In genomic region chr1:39076127-39076798, GRCh38 we compare ENCODE assay signal across 13 cellular contexts. TPM values are rescaled to one million over a fixed set of nuclear protein-coding genes. Genes with fewer than 3 reads are reported as not detected.
DNase-seq lines count a peak whose midpoint lies in the region; ATAC-seq and TF ChIP-seq lines count a peak whose summit lies in the region.
"Had no signal": no experiment of that assay in that cellular context is flagged by ENCODE, and none has a peak within 500 bp of the region (broad histone marks: within the 10 kb centered on the region; RNA-seq: fewer than 3 reads in every experiment).

No MANE protein-coding gene starts in this region.

- peaks cover 14% of the 10 kb centered on the region for H3K27me3 Mint-ChIP-seq in activated CD4-positive, alpha-beta memory T cell treated with anti-CD3 and anti-CD28 coated beads, Interleukin-2, amount 10 ng/mL, durations not matched to agents 7 days and 5 days
- H3K27me3 Mint-ChIP-seq in WTC11 (ENCODE audit: low read depth) (peaks cover 21% of the 10 kb centered on the region), nephron progenitor cell (ENCODE audit: low read depth, poor library complexity) (peaks cover 9% of the 10 kb centered on the region)

- H3K27me3 ChIP-seq in gastroesophageal sphincter: peaks cover 9% of the 10 kb centered on the region

- peak; percentile 64 for DNase-seq in pons (ENCODE audit: low spot score)
- DNase-seq in activated CD4-positive, alpha-beta memory T cell treated with anti-CD3 and anti-CD28 coated beads, Interleukin-2, amount 10 ng/mL, durations not matched to agents 7 days and 5 days: no peak
- DNase-seq in WTC11 (ENCODE audit: low spot score): no peak
- no peak for DNase-seq in nephron progenitor cell
- DNase-seq in GM19240 (ENCODE audit: insufficient read length, low spot score): no peak
- DNase-seq: activated naive CD8-positive, alpha-beta T cell treated with anti-CD3 and anti-CD28 coated beads, Interleukin-2, amount 50 U/mL, for 24 hours; CD4-positive, alpha-beta T cell; NCI-H69 had no signal

- POLR2A ChIA-PET in activated CD4-positive, alpha-beta memory T cell treated with anti-CD3 and anti-CD28 coated beads, Interleukin-2, amount 10 ng/mL, durations not matched to agents 7 days and 5 days (lab: Charles Lee): interaction anchor here (0.5 kb wide), 1 partner anchor 17 kb away, joined by 3 read pairs; no protein-coding TSS in a partner anchor
- POLR2A ChIA-PET in WTC11 (lab: Charles Lee): no interaction called here

- CTCF ChIA-PET in activated CD4-positive, alpha-beta memory T cell treated with anti-CD3 and anti-CD28 coated beads, Interleukin-2, amount 10 ng/mL, durations not matched to agents 7 days and 5 days (lab: Charles Lee): interaction anchor here (1.4 kb wide), 1 partner anchor 22 kb away, joined by 3 read pairs; no protein-coding TSS in a partner anchor
- CTCF ChIA-PET in WTC11 (lab: Charles Lee): interaction anchor here (0.9 to 1.9 kb wide), 2 partner anchors 13 to 16 kb away, joined by 3 to 4 read pairs; no protein-coding TSS in a partner anchor

- WGBS in gastroesophageal sphincter (ENCODE audit: low coverage in 1 of 2), 2 donors: 44 to 48% methylated on average over 8 to 12 of the region's 13 CpGs

- H3K4me3 Mint-ChIP-seq in activated CD4-positive, alpha-beta memory T cell treated with anti-CD3 and anti-CD28 coated beads, Interleukin-2, amount 10 ng/mL, durations not matched to agents 7 days and 5 days: no peak overlapping the region
- H3K4me3 Mint-ChIP-seq in WTC11 (no peak overlapping the region), nephron progenitor cell (no peak overlapping the region)
- H3K4me3 Mint-ChIP-seq: activated naive CD8-positive, alpha-beta T cell treated with anti-CD3 and anti-CD28 coated beads, Interleukin-2, amount 50 U/mL, for 24 hours; CD4-positive, alpha-beta T cell; IgD-negative memory B cell had no signal

- TF ChIP-seq EP300 in gastroesophageal sphincter (IDR thresholded peaks at IDR 0.05): no peak

- no peaks in the 10 kb centered on the region for H3K36me3 Mint-ChIP-seq in activated CD4-positive, alpha-beta memory T cell treated with anti-CD3 and anti-CD28 coated beads, Interleukin-2, amount 10 ng/mL, durations not matched to agents 7 days and 5 days (ENCODE audit: low read depth)
- H3K36me3 Mint-ChIP-seq in WTC11: peaks cover 6% of the 10 kb centered on the region
- no peaks in the 10 kb centered on the region for H3K36me3 Mint-ChIP-seq in nephron progenitor cell (ENCODE audit: low read depth)

- H3K36me3 ChIP-seq in gastroesophageal sphincter: no peaks in the 10 kb centered on the region
- H3K36me3 ChIP-seq: HAP-1 had no signal

- TF ChIP-seq CTCF in C4-2B (conservative IDR thresholded peaks at IDR 0.05): no peak
- no peak for TF ChIP-seq CTCF in gastroesophageal sphincter (IDR thresholded peaks at IDR 0.05)
- no peak for TF ChIP-seq CTCF in WTC11 (IDR thresholded peaks at IDR 0.05)
- TF ChIP-seq CTCF in nephron progenitor cell (IDR thresholded peaks at IDR 0.05): no peak

- no peak for TF ChIP-seq POLR2A in gastroesophageal sphincter (IDR thresholded peaks at IDR 0.05)

- no peak overlapping the region for H3K27ac Mint-ChIP-seq in activated CD4-positive, alpha-beta memory T cell treated with anti-CD3 and anti-CD28 coated beads, Interleukin-2, amount 10 ng/mL, durations not matched to agents 7 days and 5 days
- H3K27ac Mint-ChIP-seq in WTC11 (no peak overlapping the region), nephron progenitor cell (no peak overlapping the region)
- H3K27ac Mint-ChIP-seq: activated naive CD8-positive, alpha-beta T cell treated with anti-CD3 and anti-CD28 coated beads, Interleukin-2, amount 50 U/mL, for 24 hours; CD4-positive, alpha-beta T cell; IgD-negative memory B cell had no signal

- peaks cover 0 to 22% (median 3%) of the 10 kb centered on the region in 3 donors for H3K4me1 ChIP-seq in gastroesophageal sphincter
- H3K4me1 ChIP-seq: HAP-1 had no signal

- no peaks in the 10 kb centered on the region for H3K9me3 ChIP-seq in gastroesophageal sphincter
- H3K9me3 ChIP-seq: HAP-1 had no signal

- H3K9me3 Mint-ChIP-seq in activated CD4-positive, alpha-beta memory T cell treated with anti-CD3 and anti-CD28 coated beads, Interleukin-2, amount 10 ng/mL, durations not matched to agents 7 days and 5 days: peaks cover 5% of the 10 kb centered on the region
- peaks cover 8% of the 10 kb centered on the region for H3K9me3 Mint-ChIP-seq in WTC11
- H3K9me3 Mint-ChIP-seq in nephron progenitor cell: peaks cover 17% of the 10 kb centered on the region
- H3K9me3 Mint-ChIP-seq: CD4-positive, alpha-beta T cell had no signal

- peaks cover 5% of the 10 kb centered on the region for H3K4me1 Mint-ChIP-seq in activated CD4-positive, alpha-beta memory T cell treated with anti-CD3 and anti-CD28 coated beads, Interleukin-2, amount 10 ng/mL, durations not matched to agents 7 days and 5 days
- H3K4me1 Mint-ChIP-seq in WTC11 (peaks cover 4% of the 10 kb centered on the region), nephron progenitor cell (peaks cover 14% of the 10 kb centered on the region)

- peak overlapping the region; percentile 21 for H3K27ac ChIP-seq in C4-2B
- H3K27ac ChIP-seq in angular gyrus (ENCODE audit: low read depth, low read length): peak overlapping the region; percentile 62
- H3K27ac ChIP-seq in gastroesophageal sphincter: peak overlapping the region in 3 of 4 donors; percentile 53 to 70 (median 61)

- no peak overlapping the region for H3K4me3 ChIP-seq in gastroesophageal sphincter
- H3K4me3 ChIP-seq: HAP-1 had no signal

- ATAC-seq in gastroesophageal sphincter (peak; percentile 87), WTC11 (no peak)
- ATAC-seq: activated naive CD8-positive, alpha-beta T cell treated with anti-CD3 and anti-CD28 coated beads, Interleukin-2, amount 50 U/mL, for 24 hours had no signal

TF ChIP-seq in WTC11, 78 proteins besides CTCF, POLR2A, EP300 and RAD21 (continues in another document):
- TF ChIP-seq NR1H2 (CRISPR knock-in tag; IDR thresholded peaks at IDR 0.05) (no peak), E2F5 (CRISPR knock-in tag; IDR thresholded peaks at IDR 0.05) (no peak), ZNF423 (CRISPR knock-in tag; IDR thresholded peaks at IDR 0.05) (no peak), ZNF232 (CRISPR knock-in tag; IDR thresholded peaks at IDR 0.05) (no peak), ATF6 (CRISPR knock-in tag; IDR thresholded peaks at IDR 0.05) (no peak), ZNF281 (CRISPR knock-in tag; IDR thresholded peaks at IDR 0.05) (no peak), TCF7 (CRISPR knock-in tag; IDR thresholded peaks at IDR 0.05; ENCODE audit: low read depth) (no peak), ESRRA (CRISPR knock-in tag; IDR thresholded peaks at IDR 0.05; ENCODE audit: borderline replicate concordance) (no peak), ZNF219 (CRISPR knock-in tag; IDR thresholded peaks at IDR 0.05; ENCODE audit: borderline replicate concordance) (no peak), NFYB (CRISPR knock-in tag; conservative IDR thresholded peaks at IDR 0.05; ENCODE audit: low read depth) (no peak)

RNA-seq across cellular contexts. Expression of gene NDUFS5, which starts 50.1 kb away (rescaled TPM):
- total RNA-seq in gastroesophageal sphincter (100 to 1,000 TPM; 300 to 553 (median 521) TPM), WTC11 (2021) (402 to 430 TPM (median 414 TPM) in 3 replicates)
- total RNA-seq in activated CD4-positive, alpha-beta memory T cell treated with anti-CD3 and anti-CD28 coated beads, Interleukin-2, amount 10 ng/mL, durations not matched to agents 7 days and 5 days: 100 to 1,000 TPM; 148 to 153 TPM
